In genomic region chr7:129363-130221, GRCh38 we compare ENCODE assay signal across 10 cellular contexts.
DNase-seq lines count a peak whose midpoint lies in the region; ATAC-seq and TF ChIP-seq lines count a peak whose summit lies in the region.
"Had no signal": no experiment of that assay in that cellular context is flagged by ENCODE, and none has a peak within 500 bp of the region (broad histone marks: within the 10 kb centered on the region; RNA-seq: fewer than 3 reads in every experiment).

No MANE protein-coding gene starts in this region.

- no peak overlapping the region for H3K27ac Mint-ChIP-seq in T-cell
- H3K27ac Mint-ChIP-seq: activated naive CD8-positive, alpha-beta T cell treated with anti-CD3 and anti-CD28 coated beads for 36 hours; stimulated activated memory B cell treated with anti-CD40 and anti-IgM and Interleukin-4, amounts not matched to agents 10 μg/mL and 1 μg/mL and 100 μg/mL, for 72 hours had no signal

- POLR2A ChIA-PET in T-cell (lab: Charles Lee), result no interaction called here

- no peaks in the 10 kb centered on the region for H3K36me3 Mint-ChIP-seq in T-cell
- H3K36me3 Mint-ChIP-seq: activated naive CD8-positive, alpha-beta T cell treated with anti-CD3 and anti-CD28 coated beads for 36 hours; stimulated activated memory B cell treated with anti-CD40 and anti-IgM and Interleukin-4, amounts not matched to agents 10 μg/mL and 1 μg/mL and 100 μg/mL, for 72 hours had no signal

- no peak overlapping the region for H3K9ac ChIP-seq in skeletal muscle satellite cell (ENCODE audit: low read depth, low read length)

- peak overlapping the region; percentile 48 for H3K4me3 ChIP-seq in skeletal muscle satellite cell (ENCODE audit: low read length)

- H3K9me3 ChIP-seq in skeletal muscle satellite cell (replicated peaks; ENCODE audit: low read length), result no peaks in the 10 kb centered on the region

- no peaks in the 10 kb centered on the region for H3K36me3 ChIP-seq in skeletal muscle satellite cell (ENCODE audit: insufficient read depth, low read length)

- no peak for TF ChIP-seq CTCF in GM13976 (IDR thresholded peaks at IDR 0.05; ENCODE audit: borderline replicate concordance, control extremely low read depth, extremely low read depth, insufficient read depth, missing control alignments)

- H3K9me3 Mint-ChIP-seq in T-cell, result no peaks in the 10 kb centered on the region
- H3K9me3 Mint-ChIP-seq: activated naive CD8-positive, alpha-beta T cell treated with anti-CD3 and anti-CD28 coated beads for 36 hours; stimulated activated memory B cell treated with anti-CD40 and anti-IgM and Interleukin-4, amounts not matched to agents 10 μg/mL and 1 μg/mL and 100 μg/mL, for 72 hours had no signal

- H3K4me1 Mint-ChIP-seq in T-cell, result no peaks in the 10 kb centered on the region
- H3K4me1 Mint-ChIP-seq: activated naive CD8-positive, alpha-beta T cell treated with anti-CD3 and anti-CD28 coated beads for 36 hours had no signal

- H3K4me1 ChIP-seq in skeletal muscle satellite cell (ENCODE audit: control insufficient read depth, insufficient read depth, low read length), result peaks cover 15% of the 10 kb centered on the region

- H3K4me3 Mint-ChIP-seq in T-cell, result no peak overlapping the region
- H3K4me3 Mint-ChIP-seq: activated naive CD8-positive, alpha-beta T cell treated with anti-CD3 and anti-CD28 coated beads for 36 hours; stimulated activated memory B cell treated with anti-CD40 and anti-IgM and Interleukin-4, amounts not matched to agents 10 μg/mL and 1 μg/mL and 100 μg/mL, for 72 hours had no signal

- peaks cover 60% of the 10 kb centered on the region for H3K27me3 ChIP-seq in skeletal muscle satellite cell (ENCODE audit: control insufficient read depth, insufficient read depth, low read length)

- peaks cover 0 to 5% of the 10 kb centered on the region in 2 donors for H3K27me3 Mint-ChIP-seq in T-cell
- H3K27me3 Mint-ChIP-seq: activated naive CD8-positive, alpha-beta T cell treated with anti-CD3 and anti-CD28 coated beads for 36 hours had no signal

- peak overlapping the region; percentile 71 for H3K4me2 ChIP-seq in skeletal muscle satellite cell (ENCODE audit: low read length)

- CTCF ChIA-PET in T-cell (lab: Charles Lee), result no interaction called here

- intact Hi-C loops in left cardiac atrium (cut with DNase I), result no loop called here

- in situ Hi-C loops in GM13976 (cut with MboI; ENCODE audit: low sequenced_read_pairs, unreplicated experiment), result no loop called here

- peak; percentile 18 to 79 for ATAC-seq in left cardiac atrium
- no peak for ATAC-seq in GM19395 (IDR thresholded peaks at IDR 0.05; ENCODE audit: unreplicated experiment)
- ATAC-seq in T-cell (replicated peaks in 1 of 4), result no peak
- ATAC-seq: stimulated activated memory B cell treated with anti-CD40 and anti-IgM and Interleukin-4, amounts not matched to agents 10 μg/mL and 1 μg/mL and 100 μg/mL, for 72 hours had no signal

- peak; percentile 12 for DNase-seq in EL
- DNase-seq in SKM-1 treated with dmso at 0.1 percent for 144 hours (lab: John Stamatoyannopoulos, UW; ENCODE audit: unreplicated experiment), result peak; percentile 44
- DNase-seq in left cardiac atrium, result no peak
- DNase-seq in OCI-M2 (lab: John Stamatoyannopoulos, UW; ENCODE audit: unreplicated experiment), result no peak
- no peak for DNase-seq in T-cell
- DNase-seq in GM13976 (ENCODE audit: low spot score), result no peak
- DNase-seq: activated naive CD8-positive, alpha-beta T cell treated with anti-CD3 and anti-CD28 coated beads for 36 hours had no signal

Comparison
In these comparisons a context has a peak if more than half of its experiments do, and no peak if none do; other contexts are left out.
1. DNase-seq: peak in EL (single experiment) and SKM-1 treated with dmso at 0.1 percent for 144 hours (single experiment); none in left cardiac atrium (single experiment), OCI-M2 (single experiment), T-cell (0 of 34) and GM13976 (single experiment).
2. ATAC-seq: peak in left cardiac atrium (2 of 2); none in GM19395 (single experiment) and T-cell (0 of 4).